In genomic region chr6:28769626-28770402, GRCh38 we compare ENCODE assay signal across 12 cellular contexts.
A peak's percentile ranks its signal among the peaks of the same experiment; 100 is the strongest.
DNase-seq lines count a peak whose midpoint lies in the region; ATAC-seq and TF ChIP-seq lines count a peak whose summit lies in the region.
"Had no signal": no experiment of that assay in that cellular context is flagged by ENCODE, and none has a peak within 500 bp of the region (broad histone marks: within the 10 kb centered on the region; RNA-seq: fewer than 3 reads in every experiment).

No MANE protein-coding gene starts in this region.

- H3K4me1 ChIP-seq in DND-41 (ENCODE audit: insufficient read depth, low read length) (no peaks in the 10 kb centered on the region), adipocyte (ENCODE audit: control insufficient read depth, insufficient read depth, low read length) (no peaks in the 10 kb centered on the region)

- H4K20me1 ChIP-seq in DND-41 (ENCODE audit: insufficient read depth, low read length), result no peaks in the 10 kb centered on the region

- no peaks in the 10 kb centered on the region for H3K79me2 ChIP-seq in DND-41 (ENCODE audit: insufficient read depth, low read length)

- no peaks in the 10 kb centered on the region for H3K36me3 ChIP-seq in DND-41 (ENCODE audit: insufficient read depth, low read length)
- H3K36me3 ChIP-seq in adipocyte (ENCODE audit: control insufficient read depth, insufficient read depth, low read length, severe bottlenecking), result no peaks in the 10 kb centered on the region

- TF ChIP-seq EP300 in Ishikawa (IDR thresholded peaks at IDR 0.05; ENCODE audit: borderline replicate concordance), result no peak

- no peak overlapping the region for H3K9ac ChIP-seq in DND-41 (ENCODE audit: low read depth, low read length)
- H3K9ac ChIP-seq in adipocyte (ENCODE audit: low read length), result no peak overlapping the region

- TF ChIP-seq CTCF in DND-41 (IDR thresholded peaks at IDR 0.05; ENCODE audit: borderline replicate concordance, extremely low read depth, low read length, poor library complexity, severe bottlenecking), result peak; percentile 19

- H3K27me3 ChIP-seq in DND-41 (ENCODE audit: insufficient read depth, low read length, poor library complexity), result peaks cover 23% of the 10 kb centered on the region
- peaks cover 89% of the 10 kb centered on the region for H3K27me3 ChIP-seq in adipocyte (replicated peaks; ENCODE audit: control insufficient read depth, insufficient read depth, low read length)

- H3K27ac ChIP-seq in DND-41 (ENCODE audit: low read length), result no peak overlapping the region

- no peak overlapping the region for H2AFZ ChIP-seq in DND-41 (ENCODE audit: low read depth, low read length)

- peak; percentile 45 for TF ChIP-seq RAD21 in Ishikawa (IDR thresholded peaks at IDR 0.05; ENCODE audit: low read depth)

- no peak overlapping the region for H3K4me2 ChIP-seq in DND-41 (ENCODE audit: insufficient read depth, low read length)

- DNase-seq in DND-41 (no peak), adipocyte (ENCODE audit: low read depth) (peak; percentile 36), iris pigment epithelial cell (ENCODE audit: low read depth) (peak; percentile 57), NCI-H146 treated with DMSO at 0.1 percent for 48 hours (lab: John Stamatoyannopoulos, UW; ENCODE audit: unreplicated experiment) (no peak), DMS114 treated with DMSO at 0.1 percent for 48 hours (lab: John Stamatoyannopoulos, UW; ENCODE audit: unreplicated experiment) (no peak), C1 segment of cervical spinal cord (lab: John Stamatoyannopoulos, UW) (no peak)
- DNase-seq: activated CD4-positive, alpha-beta T cell treated with anti-CD3 and anti-CD28 coated beads, Interleukin-2, amount 50 U/mL, for 4 hours; left cardiac atrium; stimulated activated CD4-positive, alpha-beta T cell treated with anti-CD3 and anti-CD28 coated beads, Interleukin-12 subunit alpha, Interleukin-12 subunit beta, amount 100 ng/mL, for 4 hours; substantia nigra had no signal

- H3K9me3 ChIP-seq in DND-41 (ENCODE audit: insufficient read depth, low read length, severe bottlenecking) (no peaks in the 10 kb centered on the region), adipocyte (ENCODE audit: control insufficient read depth, low read length) (peaks cover 5% of the 10 kb centered on the region)

- H3K4me3 ChIP-seq in DND-41 (ENCODE audit: low read depth in 1 of 2, low read length in 2 of 2), result no peak overlapping the region
- no peak overlapping the region for H3K4me3 ChIP-seq in adipocyte (ENCODE audit: low read length)

- no peak for ATAC-seq in DND-41 (ENCODE audit: insufficient read depth, low read depth)
- no peak for ATAC-seq in HG03196 (IDR thresholded peaks at IDR 0.05; ENCODE audit: unreplicated experiment)
- ATAC-seq: left cardiac atrium had no signal

TF ChIP-seq in Ishikawa, 13 proteins besides CTCF, POLR2A, EP300 and RAD21:
- TF ChIP-seq YY1 (IDR thresholded peaks at IDR 0.05; ENCODE audit: low read depth) (0 out of 2 replicates have a peak, but pooled peaks have one; percentile 19), TEAD4 (IDR thresholded peaks at IDR 0.05) (no peak)
TF ChIP-seq in Ishikawa: peak in this region for 1.

Comparison
In these comparisons a context has a peak if more than half of its experiments do, and no peak if none do; other contexts are left out.
1. DNase-seq: peak in adipocyte (single experiment) and iris pigment epithelial cell (single experiment); none in DND-41 (single experiment), NCI-H146 treated with DMSO at 0.1 percent for 48 hours (single experiment), DMS114 treated with DMSO at 0.1 percent for 48 hours (single experiment) and C1 segment of cervical spinal cord (0 of 14).